Comparison of ENCODE assay signal across 14 cellular contexts in genomic region chr20:47297746-47298145, GRCh38.
"Had no signal": no experiment of that assay in that cellular context is flagged by ENCODE, and none has a peak within 500 bp of the region (broad histone marks: within the 10 kb centered on the region; RNA-seq: fewer than 3 reads in every experiment).

No MANE protein-coding gene starts in this region.

- H3K9me3 Mint-ChIP-seq: naive B cell had no signal

- H3K27me3 ChIP-seq: colonic mucosa, gastroesophageal sphincter, hepatocyte, vagina had no signal

- H3K9me3 ChIP-seq: colonic mucosa, gastroesophageal sphincter, vagina had no signal

- H3K4me3 ChIP-seq: colonic mucosa, gastroesophageal sphincter, hepatocyte, vagina had no signal

- H3K4me3 Mint-ChIP-seq: naive B cell had no signal

- ATAC-seq: gastroesophageal sphincter; stimulated activated naive CD8-positive, alpha-beta T cell treated with anti-CD3 and anti-CD28 coated beads, Interleukin-15, Interleukin-2, amounts not matched to agents 100 U/mL and 50 U/mL, for 24 hours had no signal

- DNase-seq: activated CD4-positive, alpha-beta T cell treated with anti-CD3 and anti-CD28 coated beads, Interleukin-2, amount 50 U/mL, for 1 hour; activated CD4-positive, CD25-positive, alpha-beta regulatory T cell; activated T-cell treated with anti-CD3 and anti-CD28 coated beads, Interleukin-2, amount 50 U/mL, for 1 hour; colonic mucosa; effector memory CD4-positive, alpha-beta T cell; kidney; naive B cell; occipital lobe; stimulated activated CD4-positive, alpha-beta T cell treated with anti-CD3 and anti-CD28 coated beads, Interleukin-2, amount 100 ng/mL, for 48 hours; stimulated activated naive CD8-positive, alpha-beta T cell treated with anti-CD3 and anti-CD28 coated beads, Interleukin-15, Interleukin-2, amounts not matched to agents 100 U/mL and 50 U/mL, for 24 hours; T-helper 2 cell had no signal

- H3K27ac ChIP-seq: colonic mucosa, gastroesophageal sphincter, hepatocyte, vagina had no signal

- H3K4me2 ChIP-seq: hepatocyte had no signal

- H2AFZ ChIP-seq: hepatocyte had no signal

- H3K27me3 Mint-ChIP-seq: naive B cell had no signal

- H3K4me1 ChIP-seq: colonic mucosa, vagina had no signal
